ENCODE assay signal across 21 cellular contexts in genomic region chr5:38923661-38924451, GRCh38.
DNase-seq lines count a peak whose midpoint lies in the region; ATAC-seq, FAIRE-seq and TF ChIP-seq lines count a peak whose summit lies in the region.
"Had no signal": no experiment of that assay in that cellular context is flagged by ENCODE, and none has a peak within 500 bp of the region (broad histone marks: within the 10 kb centered on the region; RNA-seq: fewer than 3 reads in every experiment).

No MANE protein-coding gene starts in this region.

- H3K9ac ChIP-seq in IMR-90 (ENCODE audit: low read depth, low read length) (0 out of 2 replicates have a peak overlapping the region, but pooled peaks have one; percentile 33), HepG2 (ENCODE audit: insufficient read depth, low read depth, low read length) (no peak overlapping the region)
- H3K9ac ChIP-seq: BLaER1 treated with 17β-estradiol and CSF1 and Interleukin-3, amounts not matched to agents 10 nM and 100 nM had no signal

- H3K36me3 ChIP-seq in IMR-90 (ENCODE audit: control insufficient read depth, insufficient read depth, low read length), result peaks cover 54% of the 10 kb centered on the region
- H3K36me3 ChIP-seq in esophagus squamous epithelium, result peaks cover 0 to 92% (median 13%) of the 10 kb centered on the region in 3 donors
- H3K36me3 ChIP-seq in HepG2 (replicated peaks in 1 of 2; ENCODE audit: control insufficient read depth in 1 of 2, insufficient read depth in 2 of 2, low read length in 2 of 2), result peaks cover 10 to 46% of the 10 kb centered on the region in 2 experiments
- H3K36me3 ChIP-seq in tibial artery, result peaks cover 7 to 47% (median 42%) of the 10 kb centered on the region in 3 donors
- no peaks in the 10 kb centered on the region for H3K36me3 ChIP-seq in CD8-positive, alpha-beta memory T cell (ENCODE audit: insufficient read depth, low read length)
- H3K36me3 ChIP-seq: BLaER1 treated with 17β-estradiol and CSF1 and Interleukin-3, amounts not matched to agents 10 nM and 100 nM had no signal

- peaks cover 15% of the 10 kb centered on the region for H3K4me1 ChIP-seq in IMR-90 (ENCODE audit: control insufficient read depth, insufficient read depth, low read length)
- H3K4me1 ChIP-seq in esophagus squamous epithelium, result peaks cover 0 to 23% (median 0%) of the 10 kb centered on the region in 3 donors
- peaks cover 8% of the 10 kb centered on the region for H3K4me1 ChIP-seq in HepG2 (ENCODE audit: insufficient read depth, low read length)
- peaks cover 0 to 44% (median 29%) of the 10 kb centered on the region in 4 donors for H3K4me1 ChIP-seq in tibial artery
- no peaks in the 10 kb centered on the region for H3K4me1 ChIP-seq in CD8-positive, alpha-beta memory T cell (ENCODE audit: insufficient read depth, low read length)
- H3K4me1 ChIP-seq: BLaER1 treated with 17β-estradiol and CSF1 and Interleukin-3, amounts not matched to agents 10 nM and 100 nM had no signal

- 0 out of 2 replicates have a peak overlapping the region, but pooled peaks have one; percentile 26 for H3K14ac ChIP-seq in IMR-90 (replicated peaks; ENCODE audit: low read depth, low read length)

- no peak overlapping the region for H3K4ac ChIP-seq in IMR-90 (ENCODE audit: low read depth, low read length)

- FAIRE-seq in HepG2 (lab: Jason Lieb, UNC), result no peak
- FAIRE-seq: pancreas had no signal

- TF ChIP-seq EP300 in HepG2 (IDR thresholded peaks at IDR 0.05; ENCODE audit: low read depth in 2 of 2, low read length in 2 of 2), result no peak
- TF ChIP-seq EP300 in HepG2 (CRISPR knock-in tag; IDR thresholded peaks at IDR 0.05; ENCODE audit: borderline replicate concordance), result no peak

- no peak overlapping the region for H3K4me3 ChIP-seq in IMR-90 (ENCODE audit: insufficient read depth, low read depth, low read length)
- H3K4me3 ChIP-seq in esophagus squamous epithelium, result no peak overlapping the region
- no peak overlapping the region for H3K4me3 ChIP-seq in HepG2 (replicated peaks in 1 of 3; ENCODE audit: insufficient read depth in 1 of 3, low read depth in 2 of 3, low read length in 3 of 3)
- H3K4me3 ChIP-seq in tibial artery, result no peak overlapping the region
- H3K4me3 ChIP-seq in CD8-positive, alpha-beta memory T cell (ENCODE audit: low read length), result no peak overlapping the region
- H3K4me3 ChIP-seq: BLaER1 treated with 17β-estradiol and CSF1 and Interleukin-3, amounts not matched to agents 10 nM and 100 nM; pancreas had no signal

- TF ChIP-seq CTCF in IMR-90 (conservative IDR thresholded peaks at IDR 0.05; ENCODE audit: low read depth, low read length) (no peak), esophagus squamous epithelium (IDR thresholded peaks at IDR 0.05) (no peak), HepG2 (CRISPR knock-in tag; IDR thresholded peaks at IDR 0.05) (no peak), tibial artery (IDR thresholded peaks at IDR 0.05) (no peak)

- no peak overlapping the region for H2AK9ac ChIP-seq in IMR-90 (replicated peaks; ENCODE audit: low read depth, low read length, poor library complexity)

- POLR2A ChIA-PET in IMR-90 (lab: Charles Lee; ENCODE audit: unreplicated experiment) (interaction anchor here (0.6 kb wide), 1 partner anchor 139 kb away, joined by 3 read pairs; no protein-coding TSS in a partner anchor), HepG2 (lab: Yijun Ruan, JAX) (no interaction called here)
- POLR2A ChIA-PET in CD8-positive, alpha-beta memory T cell (lab: Charles Lee), result no interaction called here

- TF ChIP-seq RAD21 in IMR-90 (IDR thresholded peaks at IDR 0.05; ENCODE audit: low read length), result no peak
- TF ChIP-seq RAD21 in HepG2 (CRISPR knock-in tag; IDR thresholded peaks at IDR 0.05), result no peak

- DNase-seq in IMR-90, result peak; percentile 31
- no peak for DNase-seq in esophagus squamous epithelium (lab: John Stamatoyannopoulos, UW)
- DNase-seq in HepG2 (ENCODE audit: low spot score), result no peak
- DNase-seq in tibial artery, result no peak
- no peak for DNase-seq in CD8-positive, alpha-beta memory T cell
- DNase-seq in dermis blood vessel endothelial cell, result no peak
- DNase-seq in T-helper 9 cell, result no peak
- DNase-seq: activated naive CD4-positive, alpha-beta T cell; caudate nucleus; DMS79 treated with DMSO at 0.1 percent for 48 hours; effector memory CD8-positive, alpha-beta T cell; islet precursor cell; Kasumi-1; midbrain; NCI-H1694; NCI-H446 treated with DMSO at 0.1 percent for 48 hours; pancreas; stimulated activated naive CD8-positive, alpha-beta T cell treated with anti-CD3 and anti-CD28 coated beads, Interleukin-15, Interleukin-2, amounts not matched to agents 100 U/mL and 50 U/mL, for 24 hours; T-helper 2 cell had no signal

- H2AK5ac ChIP-seq in IMR-90 (ENCODE audit: low read depth, low read length), result 0 out of 2 replicates have a peak overlapping the region, but pooled peaks have one; percentile 3

- H3K56ac ChIP-seq in IMR-90 (ENCODE audit: extremely low read depth, insufficient read depth, low read length), result no peak overlapping the region

- peaks cover 6% of the 10 kb centered on the region for H3K9me1 ChIP-seq in IMR-90 (ENCODE audit: insufficient read depth, low read length)

- no peak overlapping the region for H3K4me3 Mint-ChIP-seq in CD8-positive, alpha-beta memory T cell
- H3K4me3 Mint-ChIP-seq: effector memory CD8-positive, alpha-beta T cell had no signal

- no peak overlapping the region for H4K5ac ChIP-seq in IMR-90 (ENCODE audit: low read depth, low read length)

- in situ Hi-C loops in IMR-90 (cut with MboI; ENCODE audit: low sequenced_read_pairs), result no loop called here
- in situ Hi-C loops in HepG2 (cut with HindIII; ENCODE audit: extremely low pct_ligation_motif_present, low pct_unique_long_range_greater_than_20kb), result no loop called here

- dilution Hi-C loops in IMR-90 (cut with HindIII; ENCODE audit: low sequenced_read_pairs, unreplicated experiment), result no loop called here

- CTCF ChIA-PET in IMR-90 (lab: Yijun Ruan, JAX) (interaction anchor here (0.6 to 0.7 kb wide), 3 partner anchors 15 to 1165 kb away, joined by 3 read pairs; no protein-coding TSS in a partner anchor), HepG2 (lab: Yijun Ruan, JAX; ENCODE audit: low intra/inter-chr PET ratio, low total read pairs) (no interaction called here)
- CTCF ChIA-PET in CD8-positive, alpha-beta memory T cell (lab: Charles Lee), result interaction anchor here (3.6 kb wide), 1 partner anchor 482 kb away, joined by 25 read pairs; no protein-coding TSS in a partner anchor

- H3K9me3 ChIP-seq in IMR-90 (ENCODE audit: control insufficient read depth, insufficient read depth, low read length) (no peaks in the 10 kb centered on the region), esophagus squamous epithelium (no peaks in the 10 kb centered on the region), HepG2 (ENCODE audit: low read length) (no peaks in the 10 kb centered on the region), tibial artery (no peaks in the 10 kb centered on the region)
- H3K9me3 ChIP-seq in CD8-positive, alpha-beta memory T cell (ENCODE audit: low read length), result no peaks in the 10 kb centered on the region
- H3K9me3 ChIP-seq: pancreas had no signal

- no peak overlapping the region for H3K27ac Mint-ChIP-seq in CD8-positive, alpha-beta memory T cell
- H3K27ac Mint-ChIP-seq: effector memory CD8-positive, alpha-beta T cell had no signal

- H3K9me3 Mint-ChIP-seq in CD8-positive, alpha-beta memory T cell, result no peaks in the 10 kb centered on the region
- H3K9me3 Mint-ChIP-seq: effector memory CD8-positive, alpha-beta T cell had no signal

- no peak overlapping the region for H2BK120ac ChIP-seq in IMR-90 (ENCODE audit: low read depth, low read length)

- no peak overlapping the region for H4K91ac ChIP-seq in IMR-90 (ENCODE audit: insufficient read depth, low read depth, low read length)

- H2BK15ac ChIP-seq in IMR-90 (ENCODE audit: low read depth, low read length), result no peak overlapping the region

- H3K79me2 ChIP-seq in HepG2 (ENCODE audit: insufficient read depth, low read length), result no peaks in the 10 kb centered on the region

- H3K27ac ChIP-seq in IMR-90 (ENCODE audit: insufficient read depth, low read length), result peak overlapping the region; percentile 55; the same call in 1 of the 2 replicates
- peak overlapping the region in 3 of 4 donors; percentile 57 to 74 (median 73) for H3K27ac ChIP-seq in esophagus squamous epithelium
- H3K27ac ChIP-seq in HepG2 (ENCODE audit: extremely low read length, insufficient read depth, low read length), result no peak overlapping the region
- peak overlapping the region; percentile 69 to 75 for H3K27ac ChIP-seq in tibial artery
- H3K27ac ChIP-seq in CD8-positive, alpha-beta memory T cell (ENCODE audit: low read depth, low read length), result no peak overlapping the region
- H3K27ac ChIP-seq: BLaER1 treated with 17β-estradiol and CSF1 and Interleukin-3, amounts not matched to agents 10 nM and 100 nM; pancreas had no signal

- no peak overlapping the region for H2AFZ ChIP-seq in IMR-90 (replicated peaks; ENCODE audit: low read length, poor library complexity)
- no peak overlapping the region for H2AFZ ChIP-seq in HepG2 (ENCODE audit: low read length)

- H3K27me3 ChIP-seq in IMR-90 (ENCODE audit: control insufficient read depth, insufficient read depth, low read length) (no peaks in the 10 kb centered on the region), esophagus squamous epithelium (no peaks in the 10 kb centered on the region), HepG2 (ENCODE audit: control insufficient read depth in 1 of 2, insufficient read depth in 2 of 2, low read length in 2 of 2) (no peaks in the 10 kb centered on the region), tibial artery (no peaks in the 10 kb centered on the region)
- no peaks in the 10 kb centered on the region for H3K27me3 ChIP-seq in CD8-positive, alpha-beta memory T cell (ENCODE audit: insufficient read depth, low read length, poor library complexity, severe bottlenecking)
- H3K27me3 ChIP-seq: BLaER1 treated with 17β-estradiol and CSF1 and Interleukin-3, amounts not matched to agents 10 nM and 100 nM; pancreas had no signal

- peaks cover 4 to 24% of the 10 kb centered on the region in 2 experiments; a peak in 2 of 4 replicates for H3K79me1 ChIP-seq in IMR-90 (ENCODE audit: low read depth in 1 of 2, low read length in 2 of 2)

- no peaks in the 10 kb centered on the region for H3K36me3 Mint-ChIP-seq in CD8-positive, alpha-beta memory T cell

- no CpG with 5 or more reads among the region's 3 CpGs for WGBS in IMR-90 (ENCODE audit: extremely low coverage in 2 of 2, insufficient read length in 1 of 2), 2 experiments
- WGBS in esophagus squamous epithelium, 2 donors, result 68 to 77% methylated on average over 2 to 3 of the region's 3 CpGs
- WGBS in HepG2 (ENCODE audit: low lambda C conversion rate), result 55% methylated on average over 3 of the region's 3 CpGs

- intact Hi-C loops in IMR-90 (cut with micrococcal nuclease), result loop anchor here (5.0 to 10.0 kb wide), 3 partner anchors 87 to 482 kb away; partner anchors contain the start of gene LIFR
- intact Hi-C loops in esophagus squamous epithelium (cut with DNase I), result no loop called here
- intact Hi-C loops in HepG2 (cut with micrococcal nuclease; ENCODE audit: unreplicated experiment), result loop anchor here (2.0 to 5.0 kb wide), 2 partner anchors 77 to 91 kb away; partner anchors contain the start of gene OSMR
- intact Hi-C loops in tibial artery (cut with DNase I; ENCODE audit: low total_unique reads), result loop anchor here (10.0 kb wide), 1 partner anchor 79 kb away; the partner anchor contains the start of gene OSMR

- no peak overlapping the region for H4K8ac ChIP-seq in IMR-90 (ENCODE audit: low read depth in 2 of 2, low read length in 2 of 2)

- BruUV-seq in IMR-90 (replicated peaks; lab: Mats Ljungman, UMichigan) (no TSS peak), HepG2 (replicated peaks; lab: Mats Ljungman, UMichigan) (no TSS peak)

- no peak for TF ChIP-seq POLR2A in IMR-90 (IDR thresholded peaks at IDR 0.05; ENCODE audit: low read depth, low read length)
- no peak for TF ChIP-seq POLR2A in esophagus squamous epithelium (IDR thresholded peaks at IDR 0.05)
- no peak for TF ChIP-seq POLR2A in HepG2 (IDR thresholded peaks at IDR 0.05; ENCODE audit: insufficient read depth in 1 of 2, low read depth in 2 of 2, low read length in 2 of 2)

- H2BK5ac ChIP-seq in IMR-90 (ENCODE audit: low read depth, low read length, poor library complexity, severe bottlenecking), result peak overlapping the region; percentile 55

- peaks cover 19 to 55% of the 10 kb centered on the region in 2 donors for H3K27me3 Mint-ChIP-seq in CD8-positive, alpha-beta memory T cell

- H2BK20ac ChIP-seq in IMR-90 (ENCODE audit: low read depth, low read length), result no peak overlapping the region

- H3K4me1 Mint-ChIP-seq in CD8-positive, alpha-beta memory T cell, result no peaks in the 10 kb centered on the region

- ATAC-seq in IMR-90 (ENCODE audit: low read depth) (peak; percentile 27), HepG2 (peak; percentile 52)
- ATAC-seq: activated CD4-positive, CD25-positive, alpha-beta regulatory T cell treated with anti-CD3 and anti-CD28 coated beads, Interleukin-2, amount 50 U/mL, for 24 hours; effector memory CD8-positive, alpha-beta T cell; stimulated activated naive CD8-positive, alpha-beta T cell treated with anti-CD3 and anti-CD28 coated beads, Interleukin-15, Interleukin-2, amounts not matched to agents 100 U/mL and 50 U/mL, for 24 hours had no signal

- H4K20me1 ChIP-seq in IMR-90 (ENCODE audit: insufficient read depth, low read length) (peaks cover 21% of the 10 kb centered on the region), HepG2 (ENCODE audit: insufficient read depth, low read length) (peaks cover 5% of the 10 kb centered on the region; the same call in 1 of the 2 replicates)
- H4K20me1 ChIP-seq: BLaER1 treated with 17β-estradiol and CSF1 and Interleukin-3, amounts not matched to agents 10 nM and 100 nM had no signal

- H3K18ac ChIP-seq in IMR-90 (ENCODE audit: low read depth, low read length), result peak overlapping the region; percentile 37; the same call in 1 of the 2 replicates

- H3K4me2 ChIP-seq in IMR-90 (ENCODE audit: low read depth, low read length), result peak overlapping the region; percentile 21; the same call in 1 of the 2 replicates
- H3K4me2 ChIP-seq in HepG2 (ENCODE audit: low read depth, low read length), result no peak overlapping the region
- H3K4me2 ChIP-seq: BLaER1 treated with 17β-estradiol and CSF1 and Interleukin-3, amounts not matched to agents 10 nM and 100 nM had no signal

- H3K23ac ChIP-seq in IMR-90 (ENCODE audit: low read depth, low read length), result 0 out of 2 replicates have a peak overlapping the region, but pooled peaks have one; percentile 17

Comparison
In these comparisons a context has a peak if more than half of its experiments do, and no peak if none do; other contexts are left out.
1. H3K27ac ChIP-seq: peak in IMR-90 (single experiment), esophagus squamous epithelium (3 of 4) and tibial artery (2 of 2); none in HepG2 (single experiment) and CD8-positive, alpha-beta memory T cell (single experiment).